9 cellular contexts compared by ENCODE assay signal in genomic region chr3:179432021-179432420, GRCh38. TPM values are rescaled to one million over a fixed set of nuclear protein-coding genes. Genes with fewer than 3 reads are reported as not detected.
DNase-seq lines count a peak whose midpoint lies in the region; ATAC-seq and TF ChIP-seq lines count a peak whose summit lies in the region.
"Had no signal": no experiment of that assay in that cellular context is flagged by ENCODE, and none has a peak within 500 bp of the region (broad histone marks: within the 10 kb centered on the region; RNA-seq: fewer than 3 reads in every experiment).

No MANE protein-coding gene starts in this region.

- H3K9ac ChIP-seq in BLaER1: peak overlapping the region; percentile 46; the same call in 1 of the 2 replicates
- H3K9ac ChIP-seq in smooth muscle cell (ENCODE audit: low read depth): no peak overlapping the region

- H3K4me1 ChIP-seq in BLaER1 (peaks cover 61% of the 10 kb centered on the region), smooth muscle cell (ENCODE audit: low read depth) (peaks cover 3% of the 10 kb centered on the region)
- H3K4me1 ChIP-seq: SJSA1 had no signal

- TF ChIP-seq CTCF in chondrocyte (IDR thresholded peaks at IDR 0.05) (no peak), natural killer cell (IDR thresholded peaks at IDR 0.05) (no peak), smooth muscle cell (IDR thresholded peaks at IDR 0.05; ENCODE audit: borderline replicate concordance, insufficient read depth, poor library complexity, severe bottlenecking) (no peak)

- H3K27me3 ChIP-seq in BLaER1: no peaks in the 10 kb centered on the region
- H3K27me3 ChIP-seq in smooth muscle cell (ENCODE audit: low read depth): no peaks in the 10 kb centered on the region
- H3K27me3 ChIP-seq: SJSA1 had no signal

- H3K4me3 Mint-ChIP-seq in chondrocyte (ENCODE audit: unreplicated experiment) (no peak overlapping the region), natural killer cell (no peak overlapping the region)

- H3K9me3 Mint-ChIP-seq in chondrocyte (ENCODE audit: low read depth) (no peaks in the 10 kb centered on the region), natural killer cell (no peaks in the 10 kb centered on the region)

- H3K27ac Mint-ChIP-seq in chondrocyte (ENCODE audit: unreplicated experiment) (peak overlapping the region; percentile 45), natural killer cell (peak overlapping the region in 1 of 2 donors; percentile 35)

- peak overlapping the region; percentile 81 for H3K4me2 ChIP-seq in BLaER1
- no peak overlapping the region for H3K4me2 ChIP-seq in smooth muscle cell

- 95% methylated on average over 3 of the region's 3 CpGs for WGBS in smooth muscle cell (ENCODE audit: low lambda C conversion rate)

- H3K4me3 ChIP-seq in BLaER1: peak overlapping the region; percentile 31; the same call in 1 of the 2 replicates
- no peak overlapping the region for H3K4me3 ChIP-seq in smooth muscle cell
- H3K4me3 ChIP-seq: SJSA1 had no signal

- H3K27me3 Mint-ChIP-seq in chondrocyte (ENCODE audit: low read depth) (no peaks in the 10 kb centered on the region), natural killer cell (ENCODE audit: low read depth in 2 of 2) (peaks cover 0 to 7% of the 10 kb centered on the region in 2 donors)

- DNase-seq in chondrocyte (ENCODE audit: low spot score): no peak
- DNase-seq in NCI-H82 treated with DMSO at 0.1 percent for 48 hours (lab: John Stamatoyannopoulos, UW; ENCODE audit: unreplicated experiment): no peak
- DNase-seq in NCI-H1048 (lab: John Stamatoyannopoulos, UW): no peak
- no peak for DNase-seq in natural killer cell
- no peak for DNase-seq in smooth muscle cell (lab: John Stamatoyannopoulos, UW; ENCODE audit: unreplicated experiment)

- H3K27ac ChIP-seq in BLaER1: peak overlapping the region; percentile 61
- no peak overlapping the region for H3K27ac ChIP-seq in smooth muscle cell (ENCODE audit: low read depth)
- H3K27ac ChIP-seq: SJSA1 had no signal

- intact Hi-C loops in natural killer cell (cut with micrococcal nuclease): no loop called here

- no peak overlapping the region for H2AFZ ChIP-seq in smooth muscle cell (ENCODE audit: low read depth)

- H3K79me2 ChIP-seq in smooth muscle cell (ENCODE audit: low read depth): peaks cover 100% of the 10 kb centered on the region

- H4K20me1 ChIP-seq in BLaER1: peaks cover 40% of the 10 kb centered on the region; the same call in 1 of the 2 replicates
- H4K20me1 ChIP-seq in smooth muscle cell (ENCODE audit: low read depth): peaks cover 94% of the 10 kb centered on the region

- no peaks in the 10 kb centered on the region for H3K9me3 ChIP-seq in BLaER1
- no peaks in the 10 kb centered on the region for H3K9me3 ChIP-seq in smooth muscle cell (replicated peaks; ENCODE audit: low read depth)
- H3K9me3 ChIP-seq: SJSA1 had no signal

- no peaks in the 10 kb centered on the region for H3F3A ChIP-seq in smooth muscle cell (ENCODE audit: low read depth)

- peak; percentile 68 for ATAC-seq in GM21367 (IDR thresholded peaks at IDR 0.05; ENCODE audit: unreplicated experiment)
- ATAC-seq in HG03469 (IDR thresholded peaks at IDR 0.05; ENCODE audit: unreplicated experiment): peak; percentile 37
- no peak for ATAC-seq in natural killer cell

- H3K36me3 ChIP-seq in BLaER1: peaks cover 15% of the 10 kb centered on the region; the same call in 1 of the 2 replicates
- H3K36me3 ChIP-seq in smooth muscle cell (ENCODE audit: low read depth): no peaks in the 10 kb centered on the region

- H3K4me1 Mint-ChIP-seq in chondrocyte (ENCODE audit: low read depth) (peaks cover 65% of the 10 kb centered on the region), natural killer cell (no peaks in the 10 kb centered on the region)

- H3K36me3 Mint-ChIP-seq in chondrocyte (ENCODE audit: low read depth) (no peaks in the 10 kb centered on the region), natural killer cell (no peaks in the 10 kb centered on the region)

RNA-seq across cellular contexts. Expression of gene GNB4, which starts 19.2 kb away (rescaled TPM):
- total RNA-seq in chondrocyte (73.8 to 77.6 TPM (median 75.9 TPM) in 3 replicates), natural killer cell (1 to 10 TPM; 1.6 to 3.4 (median 2.9) TPM), smooth muscle cell (56.2 and 70.3 TPM in 2 replicates)
- polyA plus RNA-seq in smooth muscle cell: 18.3 and 33.1 TPM in 2 replicates

Comparison
In these comparisons a context has a peak if more than half of its experiments do, and no peak if none do; other contexts are left out.
1. ATAC-seq: peak in GM21367 (single experiment) and HG03469 (single experiment); none in natural killer cell (0 of 3).
2. RNA of gene GNB4, which starts 19.2 kb away (total RNA-seq): 73.8 to 77.6 TPM in chondrocyte and 56.2 to 70.3 TPM in smooth muscle cell; 1.6 to 3.4 TPM in natural killer cell; every median in the first group is over 10 times any median in the second.